8 cellular contexts compared by ENCODE assay signal in the genomic region with DNA sequence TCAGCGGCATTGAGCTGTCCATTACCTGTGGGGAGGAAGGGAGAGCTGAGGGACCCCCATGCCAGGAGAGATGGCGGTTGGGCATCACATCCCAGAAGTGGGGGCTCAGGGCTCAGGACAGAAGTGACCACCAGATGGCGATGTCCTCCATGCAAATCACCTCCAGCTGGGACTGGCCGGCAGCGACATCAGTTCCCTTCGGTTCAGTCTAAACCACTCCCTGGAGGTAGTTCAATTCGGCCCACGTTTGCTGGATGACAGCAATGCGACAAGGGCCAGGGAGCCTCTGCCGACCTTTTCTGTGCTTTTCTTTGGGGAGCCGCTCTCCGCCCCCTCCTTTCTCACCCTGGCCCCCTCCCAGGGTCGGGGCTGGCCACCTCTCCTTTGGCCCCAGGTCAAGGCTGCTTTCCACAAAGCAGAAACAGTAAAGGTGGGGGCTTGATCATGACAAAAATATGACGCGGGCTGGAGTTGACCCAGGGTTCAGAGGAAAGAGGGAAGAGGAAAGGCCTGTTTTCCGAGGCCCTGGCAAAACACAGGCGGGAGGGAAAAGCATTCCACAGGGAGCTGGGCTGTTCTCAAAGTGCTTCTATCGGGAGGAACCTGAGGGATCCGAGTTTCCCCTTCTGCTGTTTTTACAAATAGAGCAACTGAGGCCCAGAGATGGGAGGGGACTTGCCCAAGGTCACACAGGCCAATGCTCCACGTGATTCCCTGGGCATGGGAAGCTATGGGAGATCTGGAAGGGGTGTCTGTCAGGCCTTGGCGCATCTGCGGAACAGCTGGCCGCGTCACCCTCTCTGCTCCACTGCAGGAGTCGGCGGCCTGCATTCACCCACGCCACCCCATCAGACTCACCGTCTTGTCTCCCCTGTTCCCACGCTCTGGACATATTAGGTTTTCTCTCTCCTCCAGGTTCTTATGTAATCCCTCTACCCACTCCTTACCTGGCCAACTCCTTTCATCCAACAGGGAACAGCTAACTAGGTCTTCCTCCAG. TPM values are rescaled to one million over a fixed set of nuclear protein-coding genes. Genes with fewer than 3 reads are reported as not detected.
A peak's percentile ranks its signal among the peaks of the same experiment; 100 is the strongest.
DNase-seq lines count a peak whose midpoint lies in the region; ATAC-seq, FAIRE-seq and TF ChIP-seq lines count a peak whose summit lies in the region.

No MANE protein-coding gene starts in this region.

- H3K4me1 ChIP-seq in H1 (replicated peaks in 1 of 4; ENCODE audit: control insufficient read depth in 3 of 4, insufficient read depth in 4 of 4, low read length in 3 of 4) (no peaks in the 10 kb centered on the region; a peak in 1 of 7 replicates), mesenchymal stem cell (ENCODE audit: control insufficient read depth, insufficient read depth, low read depth, low read length) (peaks cover 7% of the 10 kb centered on the region)

- H3K4me3 ChIP-seq in H1 (ENCODE audit: extremely low read depth in 1 of 4, insufficient read depth in 2 of 4, low read depth in 3 of 4, low read length in 4 of 4) (no peak overlapping the region), mesenchymal stem cell (ENCODE audit: insufficient read depth in 1 of 2, low read depth in 1 of 2, low read length in 2 of 2) (no peak overlapping the region)

- H2AK5ac ChIP-seq in H1 (ENCODE audit: low read depth, low read length) (no peak overlapping the region), mesenchymal stem cell (ENCODE audit: low read length, severe bottlenecking) (no peak overlapping the region)

- TF ChIP-seq RAD21 in H1 (IDR thresholded peaks at IDR 0.05 in 1 of 2, conservative IDR thresholded peaks at IDR 0.05 in 1 of 2; ENCODE audit: low read depth in 2 of 2, low read length in 2 of 2), result peak; percentile 93 to 96

- H2BK12ac ChIP-seq in H1 (ENCODE audit: low read depth, low read length) (no peak overlapping the region), mesenchymal stem cell (ENCODE audit: low read length in 2 of 2) (peak overlapping the region; percentile 59 to 90)

- peak; percentile 82 to 96 (median 93) for TF ChIP-seq CTCF in H1 (IDR thresholded peaks at IDR 0.05; ENCODE audit: control extremely low read depth in 1 of 3, insufficient read depth in 1 of 3, low read depth in 1 of 3, low read length in 3 of 3)

- H3K23ac ChIP-seq in H1 (ENCODE audit: insufficient read length), result no peak overlapping the region
- no peak overlapping the region for H3K23ac ChIP-seq in mesenchymal stem cell (ENCODE audit: low read length in 2 of 2)

- H2BK5ac ChIP-seq in H1 (ENCODE audit: low read depth, low read length) (no peak overlapping the region), mesenchymal stem cell (ENCODE audit: low read depth, low read length, poor library complexity, severe bottlenecking) (no peak overlapping the region)

- TF ChIP-seq POLR2A in H1 (IDR thresholded peaks at IDR 0.05; ENCODE audit: control extremely low read depth in 1 of 2, low read depth in 2 of 2, low read length in 2 of 2), result no peak

- no peak overlapping the region for H2BK15ac ChIP-seq in H1 (ENCODE audit: low read length)
- H2BK15ac ChIP-seq in mesenchymal stem cell (ENCODE audit: low read depth, poor library complexity, severe bottlenecking), result peak overlapping the region; percentile 64

- H3K27me3 ChIP-seq in H1 (replicated peaks in 1 of 4; ENCODE audit: control insufficient read depth in 3 of 4, extremely low read depth in 1 of 4, insufficient read depth in 3 of 4, low read length in 3 of 4) (no peaks in the 10 kb centered on the region), mesenchymal stem cell (ENCODE audit: control insufficient read depth in 1 of 2, insufficient read depth in 1 of 2, low read length in 2 of 2) (peaks cover 0 to 24% of the 10 kb centered on the region in 2 experiments)

- no peak overlapping the region for H2AFZ ChIP-seq in H1 (ENCODE audit: low read length)
- no peak overlapping the region for H2AFZ ChIP-seq in mesenchymal stem cell (ENCODE audit: low read depth, low read length)

- H3K79me1 ChIP-seq in H1 (ENCODE audit: low read depth, low read length) (no peaks in the 10 kb centered on the region), mesenchymal stem cell (replicated peaks; ENCODE audit: low read length, poor library complexity, severe bottlenecking) (no peaks in the 10 kb centered on the region)

- H3K4ac ChIP-seq in H1 (replicated peaks; ENCODE audit: insufficient read length, low read depth, low read length) (no peak overlapping the region), mesenchymal stem cell (ENCODE audit: low read depth in 1 of 2, low read length in 2 of 2) (peak overlapping the region; percentile 9 to 17)

- no peak overlapping the region for H4K91ac ChIP-seq in H1 (replicated peaks; ENCODE audit: insufficient read length, low read length)
- peak overlapping the region; percentile 70 for H4K91ac ChIP-seq in mesenchymal stem cell (ENCODE audit: low read length)

- H3K23me2 ChIP-seq in H1 (ENCODE audit: low read depth, low read length), result peaks cover 4% of the 10 kb centered on the region

- peak; percentile 58 for FAIRE-seq in H1 (lab: Jason Lieb, UNC)

- H4K8ac ChIP-seq in H1 (ENCODE audit: extremely low read depth, insufficient read depth, low read length) (no peak overlapping the region; the same call in 1 of the 2 replicates), mesenchymal stem cell (ENCODE audit: low read length) (peak overlapping the region; percentile 68)

- peaks cover 3 to 5% of the 10 kb centered on the region in 2 experiments for H4K20me1 ChIP-seq in H1 (replicated peaks in 1 of 2; ENCODE audit: control insufficient read depth in 1 of 2, insufficient read depth in 2 of 2, low read length in 2 of 2)

- TF ChIP-seq EP300 in H1 (IDR thresholded peaks at IDR 0.05; ENCODE audit: borderline replicate concordance in 1 of 2, low read depth in 2 of 2, low read length in 2 of 2), result no peak

- H3K36me3 ChIP-seq in H1 (ENCODE audit: control insufficient read depth in 2 of 4, insufficient read depth in 4 of 4, low read length in 3 of 4) (peaks cover 0 to 2% (median 0%) of the 10 kb centered on the region in 4 experiments; a peak in 3 of 8 replicates), mesenchymal stem cell (ENCODE audit: control insufficient read depth in 1 of 2, insufficient read depth in 2 of 2, low read depth in 1 of 2, low read length in 2 of 2) (no peaks in the 10 kb centered on the region)

- H3K9ac ChIP-seq in H1 (replicated peaks in 1 of 4; ENCODE audit: extremely low read depth in 1 of 4, low read depth in 3 of 4, low read length in 3 of 4) (no peak overlapping the region), mesenchymal stem cell (ENCODE audit: low read length) (peak overlapping the region; percentile 73)

- H3K18ac ChIP-seq in H1 (ENCODE audit: extremely low read depth, low read length) (no peak overlapping the region), mesenchymal stem cell (ENCODE audit: low read depth in 1 of 2, low read length in 2 of 2) (peak overlapping the region; percentile 16 to 18)

- H3K27ac ChIP-seq in H1 (ENCODE audit: low read depth, low read length) (no peak overlapping the region), mesenchymal stem cell (ENCODE audit: low read length, poor library complexity, severe bottlenecking) (no peak overlapping the region)

- H3K9me3 ChIP-seq in H1 (ENCODE audit: insufficient read depth in 2 of 2, low read depth in 1 of 2, low read length in 1 of 2) (no peaks in the 10 kb centered on the region), mesenchymal stem cell (ENCODE audit: control insufficient read depth, low read length) (peaks cover under 1% of the 10 kb centered on the region)

- DNase-seq in NCI-H524 (lab: John Stamatoyannopoulos, UW) (peak; percentile 34 to 82), NCI-H524 treated with DMSO at 0.1 percent for 48 hours (lab: John Stamatoyannopoulos, UW) (no peak), NCI-H460 (ENCODE audit: extremely low read depth, low read depth) (peak; percentile 64), H1 (ENCODE audit: low read depth in 1 of 2, low spot score in 2 of 2) (peak; percentile 63 to 84), mesenchymal stem cell (peak; percentile 81)
- peak; percentile 3 to 41 for DNase-seq in activated CD8-positive, alpha-beta memory T cell treated with anti-CD3 and anti-CD28 coated beads for 1 hour (ENCODE audit: extremely low read depth in 1 of 2, low read depth in 1 of 2)
- DNase-seq in stimulated activated CD4-positive, alpha-beta T cell treated with anti-CD3 and anti-CD28 coated beads, TNF-alpha, amount 100 ng/mL, for 48 hours (ENCODE audit: low read depth in 3 of 3), result peak; percentile 46 to 55 (median 46)

- POLR2A ChIA-PET in H1 (lab: Charles Lee; ENCODE audit: partially characterized antibody), result no interaction called here

- H3K4me2 ChIP-seq in H1 (ENCODE audit: insufficient read depth in 1 of 2, low read depth in 2 of 2, low read length in 2 of 2) (no peak overlapping the region), mesenchymal stem cell (ENCODE audit: low read length, poor library complexity, severe bottlenecking) (no peak overlapping the region)

- ATAC-seq in GM21447 (IDR thresholded peaks at IDR 0.05; ENCODE audit: unreplicated experiment), result no peak

- CTCF ChIA-PET in H1 (lab: Charles Lee; ENCODE audit: partially characterized antibody), result interaction anchor here (0.5 to 6.6 kb wide), 47 partner anchors 8 to 965 kb away, joined by 3 to 102 read pairs (median 4); partner anchors contain the start of gene FBXO7

- H3K56ac ChIP-seq in H1 (replicated peaks; ENCODE audit: insufficient read length, low read depth, low read length), result no peak overlapping the region

- 61% methylated on average over 27 of the region's 29 CpGs; no CpG with 5 or more reads in 1 of the 2 experiments for WGBS in H1 (ENCODE audit: extremely low coverage in 1 of 2, insufficient coverage in 1 of 2, insufficient read length in 1 of 2, insufficient replicate concordance in 2 of 2, low coverage in 1 of 2, low lambda C conversion rate in 2 of 2, missing lambda C conversion rate in 1 of 2), 2 experiments
- 47% methylated on average over 27 of the region's 29 CpGs for WGBS in mesenchymal stem cell

- no peak overlapping the region for H2BK20ac ChIP-seq in H1 (ENCODE audit: low read length)

- no peaks in the 10 kb centered on the region for H3K79me2 ChIP-seq in H1 (ENCODE audit: control insufficient read depth in 1 of 2, insufficient read depth in 2 of 2, low read length in 2 of 2)

- H3K14ac ChIP-seq in H1 (ENCODE audit: insufficient read length) (no peak overlapping the region), mesenchymal stem cell (ENCODE audit: low read length in 2 of 2) (no peak overlapping the region)

- H2BK120ac ChIP-seq in H1 (replicated peaks; ENCODE audit: low read depth, low read length) (no peak overlapping the region), mesenchymal stem cell (ENCODE audit: low read depth, low read length) (peak overlapping the region; percentile 45)

- H4K5ac ChIP-seq in H1 (ENCODE audit: insufficient read length, low read depth, low read length), result no peak overlapping the region

RNA-seq across cellular contexts. Expression of gene FBXO7, which starts 54.7 kb away (rescaled TPM):
- 70.5 and 77.6 TPM in 2 replicates for total RNA-seq in NCI-H460 (2014; rRNA removed; shearing (Covaris generic))
- 37.4 and 43.4 TPM in 2 replicates for polyA plus RNA-seq in NCI-H460 (2014; cell fraction: nucleus; rRNA removed)
- 59.1 and 62.7 TPM in 2 replicates for total RNA-seq in H1 (2021; fragmentation: NEBNext Ultra II Directional; extraction: Animal tissue kit (Norgen Biotek cat#: 25700))
- 59.5 and 76.1 TPM in 2 replicates for polyA plus RNA-seq in H1 (2011; rRNA removed)
- polyA plus RNA-seq in H1 (2011; cell fraction: cytosol; rRNA removed), result 63.8 TPM
- 43.0 TPM for polyA plus RNA-seq in H1 (2011; cell fraction: nucleus; rRNA removed)
- polyA plus RNA-seq in H1 (2012, experiment 1 of 2), result 50.5 to 58.7 TPM (median 52.5 TPM) in 4 replicates
- polyA plus RNA-seq in H1 (2012, experiment 2 of 2), result 39.6 TPM
- polyA plus RNA-seq in H1 (2013, experiment 1 of 2), result 50.8 TPM
- polyA plus RNA-seq in H1 (2013, experiment 2 of 2), result 50.1 TPM
- 103 and 107 TPM in 2 replicates for polyA minus RNA-seq in H1 (2011; rRNA and poly(A)+ RNA removed)
- polyA minus RNA-seq in H1 (2011; cell fraction: cytosol; rRNA and poly(A)+ RNA removed), result 32.2 TPM
- polyA minus RNA-seq in H1 (2011; cell fraction: nucleus; rRNA and poly(A)+ RNA removed), result 34.3 TPM
- polyA plus RNA-seq in mesenchymal stem cell (2013, experiment 1 of 2), result 94.9 TPM
- 95.3 TPM for polyA plus RNA-seq in mesenchymal stem cell (2013, experiment 2 of 2)
